In the genomic region with DNA sequence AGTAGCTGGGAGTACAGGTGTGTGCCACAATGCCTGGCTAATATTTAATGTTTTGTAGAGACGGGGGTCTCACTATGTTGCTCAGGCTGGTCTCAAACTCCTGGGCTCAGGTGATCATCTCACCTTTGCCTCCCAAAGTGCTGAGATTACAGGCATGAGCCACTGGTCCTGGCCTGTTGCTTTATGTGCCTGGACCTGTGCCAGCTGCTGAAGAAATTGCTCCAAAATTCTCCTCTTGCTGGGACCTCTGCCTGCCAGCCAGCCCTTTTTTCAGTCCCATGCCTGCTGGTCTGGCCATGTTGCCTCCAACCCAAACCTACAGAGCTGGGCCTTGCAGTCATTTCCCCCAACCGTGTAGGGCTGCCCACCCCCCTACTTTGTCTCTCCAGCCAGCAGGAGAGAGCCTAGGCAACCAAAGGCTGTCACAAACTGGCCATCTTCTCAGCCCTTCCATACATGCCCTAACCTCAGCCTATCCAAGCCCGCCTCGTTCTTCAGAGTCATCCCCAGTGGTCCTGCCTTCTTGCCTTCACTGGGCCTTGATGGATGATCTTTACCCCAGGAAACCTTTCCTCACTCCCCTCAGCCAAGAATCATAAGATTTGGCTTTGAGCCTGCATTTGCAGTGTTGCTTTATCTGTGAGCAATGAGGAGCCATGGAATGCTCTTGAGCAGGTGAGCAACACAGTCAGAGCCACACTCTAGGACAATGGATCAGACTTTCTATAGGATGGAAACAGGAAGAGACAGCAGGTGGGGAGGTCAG, we compare ENCODE assay signal across 18 cellular contexts. TPM values are rescaled to one million over a fixed set of nuclear protein-coding genes. Genes with fewer than 3 reads are reported as not detected.
A peak's percentile ranks its signal among the peaks of the same experiment; 100 is the strongest.
DNase-seq lines count a peak whose midpoint lies in the region; ATAC-seq and TF ChIP-seq lines count a peak whose summit lies in the region.
"Had no signal": no experiment of that assay in that cellular context is flagged by ENCODE, and none has a peak within 500 bp of the region (broad histone marks: within the 10 kb centered on the region; RNA-seq: fewer than 3 reads in every experiment).

No MANE protein-coding gene starts in this region.

- 56 to 74% methylated on average over 4 of the region's 4 CpGs for WGBS in sigmoid colon, 2 donors

- H3K4me3 ChIP-seq in breast epithelium (no peak overlapping the region), right atrium auricular region (no peak overlapping the region), sigmoid colon (no peak overlapping the region)
- H3K4me3 ChIP-seq: lower lobe of right lung had no signal

- no peak overlapping the region for H3K27ac Mint-ChIP-seq in activated naive CD8-positive, alpha-beta T cell treated with anti-CD3 and anti-CD28 coated beads, Interleukin-2, amount 50 U/mL, for 24 hours
- H3K27ac Mint-ChIP-seq: activated B cell treated with CpG ODN at 0.5 μM for 24 hours; activated CD8-positive, alpha-beta T cell treated with anti-CD3 and anti-CD28 coated beads for 36 hours; T-helper 1 cell treated with Interleukin-12 subunit alpha and Interleukin-12 subunit beta and Interleukin-4 antibody, amounts not matched to agents 30 μg/mL and 1 μg/mL, for 36 hours had no signal

- TF ChIP-seq RAD21 in Ishikawa (IDR thresholded peaks at IDR 0.05; ENCODE audit: low read depth) = no peak

- H3K27me3 Mint-ChIP-seq in activated naive CD8-positive, alpha-beta T cell treated with anti-CD3 and anti-CD28 coated beads, Interleukin-2, amount 50 U/mL, for 24 hours = peaks cover 6% of the 10 kb centered on the region
- H3K27me3 Mint-ChIP-seq: activated CD8-positive, alpha-beta T cell treated with anti-CD3 and anti-CD28 coated beads for 36 hours had no signal

- H3K9me3 ChIP-seq in breast epithelium = no peaks in the 10 kb centered on the region
- H3K9me3 ChIP-seq in right atrium auricular region = no peaks in the 10 kb centered on the region
- no peaks in the 10 kb centered on the region for H3K9me3 ChIP-seq in sigmoid colon
- H3K9me3 ChIP-seq: lower lobe of right lung had no signal

- H3K4me1 ChIP-seq in breast epithelium = peaks cover 10 to 34% of the 10 kb centered on the region in 2 donors
- H3K4me1 ChIP-seq in right atrium auricular region = peaks cover 2 to 94% of the 10 kb centered on the region in 2 donors
- peaks cover 0 to 70% (median 57%) of the 10 kb centered on the region in 4 donors for H3K4me1 ChIP-seq in sigmoid colon

- no peak for ATAC-seq in activated naive CD8-positive, alpha-beta T cell treated with anti-CD3 and anti-CD28 coated beads, Interleukin-2, amount 50 U/mL, for 24 hours
- ATAC-seq in HG03520 (IDR thresholded peaks at IDR 0.05; ENCODE audit: unreplicated experiment) = no peak
- ATAC-seq: activated CD8-positive, alpha-beta T cell treated with anti-CD3 and anti-CD28 coated beads for 36 hours; lower lobe of right lung; naive thymus-derived CD4-positive, alpha-beta T cell; stimulated activated naive CD8-positive, alpha-beta T cell treated with anti-CD3 and anti-CD28 coated beads, Interleukin-15, amount 100 ng/mL, for 72 hours had no signal

- no peak for DNase-seq in breast epithelium (ENCODE audit: low spot score in 2 of 2)
- DNase-seq in right atrium auricular region (ENCODE audit: low spot score) = no peak
- no peak for DNase-seq in sigmoid colon
- no peak for DNase-seq in activated naive CD8-positive, alpha-beta T cell treated with anti-CD3 and anti-CD28 coated beads, Interleukin-2, amount 50 U/mL, for 24 hours
- DNase-seq in NCI-H510A treated with DMSO at 0.1 percent for 48 hours (lab: John Stamatoyannopoulos, UW) = no peak
- no peak for DNase-seq in GOT3 (lab: John Stamatoyannopoulos, UW)
- DNase-seq: activated B cell treated with CpG ODN at 0.5 μM for 24 hours; activated CD8-positive, alpha-beta T cell treated with anti-CD3 and anti-CD28 coated beads for 36 hours; activated T-cell treated with anti-CD3 and anti-CD28 coated beads, Interleukin-2, amount 50 U/mL, for 48 hours; lower lobe of right lung; naive thymus-derived CD4-positive, alpha-beta T cell; NCI-H1417 treated with DMSO at 0.1 percent for 48 hours; NCI-H2227 treated with DMSO at 0.1 percent for 48 hours; stimulated activated naive CD8-positive, alpha-beta T cell treated with anti-CD3 and anti-CD28 coated beads, Interleukin-15, amount 100 ng/mL, for 72 hours had no signal

- H3K27me3 ChIP-seq in breast epithelium (no peaks in the 10 kb centered on the region), right atrium auricular region (no peaks in the 10 kb centered on the region), sigmoid colon (no peaks in the 10 kb centered on the region)

- no peaks in the 10 kb centered on the region for H3K4me1 Mint-ChIP-seq in activated naive CD8-positive, alpha-beta T cell treated with anti-CD3 and anti-CD28 coated beads, Interleukin-2, amount 50 U/mL, for 24 hours
- H3K4me1 Mint-ChIP-seq: activated B cell treated with CpG ODN at 0.5 μM for 24 hours; naive thymus-derived CD4-positive, alpha-beta T cell; stimulated activated naive CD8-positive, alpha-beta T cell treated with anti-CD3 and anti-CD28 coated beads, Interleukin-15, amount 100 ng/mL, for 72 hours had no signal

- no peaks in the 10 kb centered on the region for H3K36me3 Mint-ChIP-seq in activated naive CD8-positive, alpha-beta T cell treated with anti-CD3 and anti-CD28 coated beads, Interleukin-2, amount 50 U/mL, for 24 hours (ENCODE audit: low read depth)
- H3K36me3 Mint-ChIP-seq: naive thymus-derived CD4-positive, alpha-beta T cell had no signal

- no peak overlapping the region for H3K4me3 Mint-ChIP-seq in activated naive CD8-positive, alpha-beta T cell treated with anti-CD3 and anti-CD28 coated beads, Interleukin-2, amount 50 U/mL, for 24 hours
- H3K4me3 Mint-ChIP-seq: activated B cell treated with CpG ODN at 0.5 μM for 24 hours; activated CD8-positive, alpha-beta T cell treated with anti-CD3 and anti-CD28 coated beads for 36 hours; naive thymus-derived CD4-positive, alpha-beta T cell; stimulated activated naive CD8-positive, alpha-beta T cell treated with anti-CD3 and anti-CD28 coated beads, Interleukin-15, amount 100 ng/mL, for 72 hours; T-helper 1 cell treated with Interleukin-12 subunit alpha and Interleukin-12 subunit beta and Interleukin-4 antibody, amounts not matched to agents 30 μg/mL and 1 μg/mL, for 36 hours had no signal

- intact Hi-C loops in breast epithelium (cut with DNase I; ENCODE audit: low total_unique reads) (no loop called here), sigmoid colon (cut with DNase I) (no loop called here)

- no peaks in the 10 kb centered on the region for H3K36me3 ChIP-seq in breast epithelium
- no peaks in the 10 kb centered on the region for H3K36me3 ChIP-seq in right atrium auricular region
- no peaks in the 10 kb centered on the region for H3K36me3 ChIP-seq in sigmoid colon
- H3K36me3 ChIP-seq: lower lobe of right lung had no signal

- TF ChIP-seq POLR2A in breast epithelium (IDR thresholded peaks at IDR 0.05) = no peak
- TF ChIP-seq POLR2A in sigmoid colon (IDR thresholded peaks at IDR 0.05) = no peak

- peak overlapping the region; percentile 16 to 78 for H3K27ac ChIP-seq in breast epithelium
- peak overlapping the region; percentile 89 to 99 for H3K27ac ChIP-seq in right atrium auricular region
- H3K27ac ChIP-seq in sigmoid colon = peak overlapping the region; percentile 0 to 84 (median 38)
- H3K27ac ChIP-seq: lower lobe of right lung had no signal

- no peaks in the 10 kb centered on the region for H3K9me3 Mint-ChIP-seq in activated naive CD8-positive, alpha-beta T cell treated with anti-CD3 and anti-CD28 coated beads, Interleukin-2, amount 50 U/mL, for 24 hours
- H3K9me3 Mint-ChIP-seq: activated B cell treated with CpG ODN at 0.5 μM for 24 hours; activated CD8-positive, alpha-beta T cell treated with anti-CD3 and anti-CD28 coated beads for 36 hours; naive thymus-derived CD4-positive, alpha-beta T cell; stimulated activated naive CD8-positive, alpha-beta T cell treated with anti-CD3 and anti-CD28 coated beads, Interleukin-15, amount 100 ng/mL, for 72 hours; T-helper 1 cell treated with Interleukin-12 subunit alpha and Interleukin-12 subunit beta and Interleukin-4 antibody, amounts not matched to agents 30 μg/mL and 1 μg/mL, for 36 hours had no signal

- TF ChIP-seq CTCF in breast epithelium (IDR thresholded peaks at IDR 0.05) = no peak
- TF ChIP-seq CTCF in right atrium auricular region (IDR thresholded peaks at IDR 0.05) = no peak
- no peak for TF ChIP-seq CTCF in sigmoid colon (IDR thresholded peaks at IDR 0.05)

- TF ChIP-seq EP300 in Ishikawa (IDR thresholded peaks at IDR 0.05; ENCODE audit: borderline replicate concordance) (no peak), sigmoid colon (IDR thresholded peaks at IDR 0.05) (no peak)

TF ChIP-seq in Ishikawa, 13 proteins besides CTCF, POLR2A, EP300 and RAD21:
- TF ChIP-seq TCF12 (IDR thresholded peaks at IDR 0.05; ENCODE audit: low read depth) = no peak
- TF ChIP-seq CEBPB (IDR thresholded peaks at IDR 0.05) = no peak
- no peak for TF ChIP-seq EGR1 (IDR thresholded peaks at IDR 0.05)
- TF ChIP-seq, protein P1, sequence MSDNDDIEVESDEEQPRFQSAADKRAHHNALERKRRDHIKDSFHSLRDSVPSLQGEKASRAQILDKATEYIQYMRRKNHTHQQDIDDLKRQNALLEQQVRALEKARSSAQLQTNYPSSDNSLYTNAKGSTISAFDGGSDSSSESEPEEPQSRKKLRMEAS (IDR thresholded peaks at IDR 0.05) = no peak
- TF ChIP-seq YY1 (IDR thresholded peaks at IDR 0.05; ENCODE audit: low read depth) = no peak
- no peak for TF ChIP-seq TAF1 (IDR thresholded peaks at IDR 0.05; ENCODE audit: low read depth)
- no peak for TF ChIP-seq ZBTB7A (IDR thresholded peaks at IDR 0.05; ENCODE audit: low read depth)
- peak; percentile 40; the same call in 1 of the 2 replicates for TF ChIP-seq NFIC (IDR thresholded peaks at IDR 0.05)

RNA-seq across cellular contexts. Expression of a gene that starts 27.4 kb away (rescaled TPM):
- total RNA-seq in breast epithelium (10 to 100 TPM in 2 of 3 donors, 1 to 10 TPM in 1; 6.3 to 22.4 (median 15.4) TPM), right atrium auricular region (100 to 1,000 TPM; 369 to 413 TPM), sigmoid colon (10 to 100 TPM in 2 of 4 donors, 1 to 10 TPM in 2; 7.1 to 23.5 (median 11.1) TPM)
- 10 to 100 TPM; 18.6 to 30.1 (median 28.9) TPM for polyA plus RNA-seq in sigmoid colon
- polyA plus RNA-seq: naive thymus-derived CD4-positive, alpha-beta T cell had no signal

RNA-seq across cellular contexts. Expression of a gene that starts 48.0 kb away (rescaled TPM):
- total RNA-seq in breast epithelium (under 1 TPM; under 0.01 to 0.33 (median 0.15) TPM), right atrium auricular region (1 to 10 TPM; 2.0 to 3.5 TPM), sigmoid colon (under 1 TPM in 2 of 4 donors, not detected in 2; 0.33 to 0.55 TPM)
- under 1 TPM; 0.16 to 0.92 (median 0.60) TPM for polyA plus RNA-seq in sigmoid colon
- total RNA-seq: Daoy; naive thymus-derived CD4-positive, alpha-beta T cell had no signal

Comparison
In these comparisons a context has a peak if more than half of its experiments do, and no peak if none do; other contexts are left out.
1. H3K27ac ChIP-seq: peak in every context shown above with its lines; median percentile 94 in right atrium auricular region; 47 in breast epithelium; 38 in sigmoid colon.
2. RNA of a gene that starts 27.4 kb away (total RNA-seq): 369 to 413 TPM in right atrium auricular region; 6.3 to 22.4 TPM in breast epithelium and 7.1 to 23.5 TPM in sigmoid colon; every median in the first group is over 10 times any median in the second.